In the genomic region with DNA sequence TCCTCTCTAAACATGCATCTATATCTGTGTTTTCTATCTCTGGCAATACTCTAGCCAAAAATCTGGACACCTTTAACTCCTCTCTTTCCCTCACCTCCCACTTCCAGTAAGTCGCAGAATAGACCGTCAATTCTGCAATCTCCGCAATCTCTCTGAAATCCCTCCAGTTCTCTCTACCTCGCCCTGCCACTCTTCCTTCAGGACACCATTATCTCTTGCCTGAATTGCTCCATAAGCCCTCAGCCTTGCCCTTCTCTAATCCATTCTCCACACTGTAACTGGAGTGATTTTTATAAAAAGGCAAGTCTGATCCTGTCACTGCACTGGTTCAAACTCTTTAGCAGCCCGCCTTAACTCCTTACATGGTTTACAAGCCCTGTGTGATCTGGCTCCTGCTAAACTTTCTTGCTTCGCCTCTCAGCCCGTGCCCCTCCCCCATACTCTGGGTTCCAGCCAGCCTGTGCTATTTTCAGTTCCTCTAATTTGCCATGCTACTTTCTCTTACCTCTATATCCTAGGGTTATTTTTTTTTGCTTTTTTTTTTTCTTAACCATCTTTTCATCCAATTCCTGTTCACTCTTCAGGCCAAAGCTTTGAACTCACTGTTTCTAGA, we compare ENCODE assay signal across 7 cellular contexts.
DNase-seq lines count a peak whose midpoint lies in the region; ATAC-seq and TF ChIP-seq lines count a peak whose summit lies in the region.
"Not testable (repeated sequence)": the region's sequence is repeated elsewhere in the genome, so short reads cannot be mapped to it uniquely, and the experiment has no call there.

No MANE protein-coding gene starts in this region.

- not testable (repeated sequence) for H3K27me3 ChIP-seq in RWPE2 (ENCODE audit: insufficient read depth, poor library complexity, severe bottlenecking); gastroesophageal sphincter; right cardiac atrium (ENCODE audit: control insufficient read depth, insufficient read depth); psoas muscle (ENCODE audit: insufficient read depth in 3 of 3, low read length in 2 of 3)

- intact Hi-C loops in right cardiac atrium (cut with DNase I); psoas muscle (cut with DNase I): not testable (repeated sequence)

- not testable (repeated sequence) for DNase-seq in RWPE2 (ENCODE audit: low spot score); right cardiac atrium; psoas muscle

- ATAC-seq in GM18907 (IDR thresholded peaks at IDR 0.05; ENCODE audit: unreplicated experiment) (peak; percentile 57), GM21367 (IDR thresholded peaks at IDR 0.05; ENCODE audit: unreplicated experiment) (peak; percentile 51), HG03095 (IDR thresholded peaks at IDR 0.05; ENCODE audit: unreplicated experiment) (peak; percentile 62), RWPE2 (ENCODE audit: low read depth) (peak; percentile 46; the same call in 2 of the 3 replicates), gastroesophageal sphincter (peak; percentile 75), right cardiac atrium (peak; percentile 66 to 77), psoas muscle (peak; percentile 70 to 96 (median 82))

- not testable (repeated sequence) for H3K4me1 ChIP-seq in RWPE2 (ENCODE audit: insufficient read depth, poor library complexity, severe bottlenecking); gastroesophageal sphincter; right cardiac atrium (ENCODE audit: control insufficient read depth, insufficient read depth, low read length); psoas muscle

- no CpG with 5 or more reads among the region's 7 CpGs for WGBS in gastroesophageal sphincter (ENCODE audit: low coverage in 1 of 2), 2 donors
- no CpG with 5 or more reads among the region's 7 CpGs for WGBS in right cardiac atrium
- no CpG with 5 or more reads among the region's 7 CpGs for WGBS in psoas muscle, 3 donors

- TF ChIP-seq EP300 in gastroesophageal sphincter (IDR thresholded peaks at IDR 0.05) = not testable (repeated sequence)

- not testable (repeated sequence) for H3K4me3 ChIP-seq in RWPE2 (ENCODE audit: severe bottlenecking); gastroesophageal sphincter; right cardiac atrium (ENCODE audit: low read length); psoas muscle

- not testable (repeated sequence) for TF ChIP-seq POLR2A in gastroesophageal sphincter (IDR thresholded peaks at IDR 0.05)

- not testable (repeated sequence) for H3K27ac ChIP-seq in RWPE2 (ENCODE audit: poor library complexity, severe bottlenecking); gastroesophageal sphincter; right cardiac atrium (ENCODE audit: low read length); psoas muscle

- not testable (repeated sequence) for TF ChIP-seq CTCF in RWPE2 (IDR thresholded peaks at IDR 0.05; ENCODE audit: poor library complexity, severe bottlenecking); gastroesophageal sphincter (IDR thresholded peaks at IDR 0.05); psoas muscle (IDR thresholded peaks at IDR 0.05)

- not testable (repeated sequence) for H3K9me3 ChIP-seq in RWPE2 (ENCODE audit: severe bottlenecking); gastroesophageal sphincter; right cardiac atrium (ENCODE audit: control insufficient read depth, low read length); psoas muscle

- H3K36me3 ChIP-seq in RWPE2 (ENCODE audit: low read depth); gastroesophageal sphincter; psoas muscle (ENCODE audit: insufficient read depth in 1 of 2, low read depth in 1 of 2): not testable (repeated sequence)
